In the genomic region with DNA sequence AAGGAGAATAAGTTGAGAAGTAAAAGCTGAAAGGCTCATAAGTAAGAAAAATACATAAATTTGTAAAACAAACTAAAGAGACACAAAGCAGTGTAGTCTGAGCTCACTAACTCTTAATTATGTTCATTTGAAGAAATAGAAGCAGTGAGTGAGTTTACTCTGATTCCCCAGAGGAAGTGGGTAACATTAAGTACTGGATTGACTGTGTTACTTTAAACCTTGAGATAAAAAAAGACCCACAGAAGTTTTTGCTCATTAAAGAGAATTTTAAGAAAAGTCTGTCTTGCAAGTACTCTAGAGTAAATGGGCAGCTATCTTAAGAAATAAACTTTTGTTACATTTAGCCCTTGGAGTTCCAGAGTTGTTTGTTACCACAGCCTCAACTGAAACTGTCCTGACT, we compare ENCODE assay signal across 17 cellular contexts.
A peak's percentile ranks its signal among the peaks of the same experiment; 100 is the strongest.
DNase-seq lines count a peak whose midpoint lies in the region; ATAC-seq and TF ChIP-seq lines count a peak whose summit lies in the region.
"Had no signal": no experiment of that assay in that cellular context is flagged by ENCODE, and none has a peak within 500 bp of the region (broad histone marks: within the 10 kb centered on the region; RNA-seq: fewer than 3 reads in every experiment).

No MANE protein-coding gene starts in this region.

- DNase-seq in RPMI8226 = no peak
- no peak for DNase-seq in LoVo (ENCODE audit: low spot score)
- no peak for DNase-seq in GM10266 (ENCODE audit: extremely low spot score)
- no peak for DNase-seq in T-helper 1 cell
- DNase-seq: activated CD8-positive, alpha-beta memory T cell treated with anti-CD3 and anti-CD28 coated beads, Interleukin-2, amount 50 U/mL, for 4 hours; COR-L47; gastrocnemius medialis; lower lobe of right lung; NCI-H446; stimulated activated naive CD4-positive, alpha-beta T cell treated with Interleukin-2 at 50 U/mL for 16 hours; T-helper 9 cell; uterus had no signal

- TF ChIP-seq CTCF in GM10266 (IDR thresholded peaks at IDR 0.05; ENCODE audit: control insufficient read depth, insufficient read depth, low read depth, missing control alignments) = no peak

- peak; percentile 58 for ATAC-seq in GM18519 (IDR thresholded peaks at IDR 0.05; ENCODE audit: low FRiP score, unreplicated experiment)
- ATAC-seq in GM19468 (IDR thresholded peaks at IDR 0.05; ENCODE audit: extremely low read depth, unreplicated experiment) = peak; percentile 37
- ATAC-seq in HG02798 (IDR thresholded peaks at IDR 0.05; ENCODE audit: poor library complexity, unreplicated experiment) = peak; percentile 43
- ATAC-seq in HG03460 (IDR thresholded peaks at IDR 0.05; ENCODE audit: unreplicated experiment) = peak; percentile 48
- ATAC-seq: gastrocnemius medialis; natural killer cell treated with Interleukin-12 subunit alpha and Interleukin-12 subunit beta and Interleukin-15 and Interleukin-18, amount 100 ng/mL, for 72 hours had no signal
